ENCODE assay signal across 9 cellular contexts in the genomic region with DNA sequence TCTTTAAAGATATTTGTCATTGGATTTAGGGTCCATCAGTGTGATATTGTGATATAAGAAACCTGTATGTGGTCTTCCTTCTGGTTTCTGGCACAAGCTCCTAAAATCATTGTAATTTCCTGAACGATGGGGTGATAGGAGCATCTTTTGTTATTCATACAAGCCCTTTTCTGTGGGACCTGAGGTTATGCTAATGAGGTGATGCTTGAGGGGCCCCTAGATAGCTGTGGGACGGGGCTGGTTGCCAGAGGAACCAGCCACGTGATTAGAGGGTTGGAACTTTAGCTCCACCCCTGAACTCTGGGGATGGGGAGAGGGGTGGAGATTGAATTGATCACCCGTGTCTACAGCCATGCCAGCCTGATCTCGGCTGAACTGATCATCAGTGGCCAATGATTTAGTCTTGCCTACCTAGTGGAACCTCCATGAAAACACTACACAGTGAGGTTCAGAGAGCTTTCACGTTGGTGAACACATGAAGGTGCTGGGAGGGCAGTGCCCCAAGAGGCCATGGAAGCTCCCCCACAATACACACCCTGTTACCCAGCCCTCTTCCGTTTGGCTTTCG.
DNase-seq lines count a peak whose midpoint lies in the region; ATAC-seq and FAIRE-seq lines count a peak whose summit lies in the region.
"Had no signal": no experiment of that assay in that cellular context is flagged by ENCODE, and none has a peak within 500 bp of the region (broad histone marks: within the 10 kb centered on the region; RNA-seq: fewer than 3 reads in every experiment).

No MANE protein-coding gene starts in this region.

- DNase-seq in GM18507 (ENCODE audit: extremely low spot score, insufficient read length, low read depth) = no peak
- peak; percentile 46 to 67 for DNase-seq in activated CD4-positive, alpha-beta T cell treated with anti-CD3 and anti-CD28 coated beads, Interleukin-2, amount 50 U/mL, for 24 hours (ENCODE audit: low read depth in 1 of 2, low spot score in 1 of 2)
- peak; percentile 43 for DNase-seq in effector CD8-positive, alpha-beta T cell (lab: John Stamatoyannopoulos, UW)
- peak; percentile 54 to 55 for DNase-seq in stimulated activated CD4-positive, alpha-beta T cell treated with anti-CD3 and anti-CD28 coated beads, Interleukin-2, amount 100 ng/mL, for 48 hours
- no peak for DNase-seq in hepatic stellate cell (ENCODE audit: low spot score)
- no peak for DNase-seq in MV-4-11 (lab: John Stamatoyannopoulos, UW)

- ATAC-seq in HG02938 (IDR thresholded peaks at IDR 0.05; ENCODE audit: unreplicated experiment) = no peak
- no peak for ATAC-seq in HG03469 (IDR thresholded peaks at IDR 0.05; ENCODE audit: unreplicated experiment)

- FAIRE-seq in GM18507 (lab: Jason Lieb, UNC) = peak; percentile 62
- FAIRE-seq: HTR-8/SVneo had no signal

Comparison
In these comparisons a context has a peak if more than half of its experiments do, and no peak if none do; other contexts are left out.
1. DNase-seq: peak in activated CD4-positive, alpha-beta T cell treated with anti-CD3 and anti-CD28 coated beads, Interleukin-2, amount 50 U/mL, for 24 hours (2 of 2), effector CD8-positive, alpha-beta T cell (single experiment) and stimulated activated CD4-positive, alpha-beta T cell treated with anti-CD3 and anti-CD28 coated beads, Interleukin-2, amount 100 ng/mL, for 48 hours (2 of 2); none in GM18507 (single experiment), hepatic stellate cell (single experiment) and MV-4-11 (single experiment).